Comparison of ENCODE assay signal across 8 cellular contexts in the genomic region with DNA sequence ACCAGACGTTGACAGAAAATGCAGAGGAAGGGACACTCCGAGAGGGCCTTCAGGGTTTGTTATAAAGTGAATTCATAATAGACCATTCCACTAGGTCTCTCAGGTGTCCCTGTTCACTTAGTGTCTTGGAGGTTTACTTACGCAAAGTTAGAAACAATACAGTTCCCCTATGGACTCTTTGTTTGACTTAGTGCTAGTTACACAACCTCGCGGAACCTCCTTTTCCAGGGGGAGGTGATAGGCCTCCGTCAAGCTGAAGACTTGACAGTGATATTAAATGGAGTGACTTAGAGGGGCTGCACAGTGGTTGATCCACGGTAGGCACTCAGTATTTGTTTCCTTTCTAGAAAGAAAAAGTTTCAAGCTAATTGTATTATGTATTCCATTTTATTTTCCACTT. TPM values are rescaled to one million over a fixed set of nuclear protein-coding genes. Genes with fewer than 3 reads are reported as not detected.
DNase-seq lines count a peak whose midpoint lies in the region; ATAC-seq, FAIRE-seq and TF ChIP-seq lines count a peak whose summit lies in the region.

No MANE protein-coding gene starts in this region.

- H3K4me3 ChIP-seq in BJ (ENCODE audit: low read depth, low read length) (peak overlapping the region; percentile 80), Loucy (ENCODE audit: low read length, poor library complexity, severe bottlenecking) (peak overlapping the region; percentile 78), bronchial epithelial cell (ENCODE audit: low read depth, low read length) (peak overlapping the region; percentile 79)

- H3K9me3 ChIP-seq in Loucy (ENCODE audit: insufficient read depth, low read depth, low read length) = no peaks in the 10 kb centered on the region

- H3K36me3 Mint-ChIP-seq in naive thymus-derived CD8-positive, alpha-beta T cell = peaks cover 0 to 40% (median 8%) of the 10 kb centered on the region in 3 donors

- TF ChIP-seq CTCF in BJ (IDR thresholded peaks at IDR 0.05; ENCODE audit: insufficient read depth, low read depth, low read length) = no peak
- TF ChIP-seq CTCF in Loucy (conservative IDR thresholded peaks at IDR 0.05; ENCODE audit: low read length) = no peak
- TF ChIP-seq CTCF in bronchial epithelial cell (IDR thresholded peaks at IDR 0.05; ENCODE audit: insufficient read depth, low read length, severe bottlenecking) = no peak

- H3K9me2 ChIP-seq in Loucy (replicated peaks; ENCODE audit: low read depth, low read length) = no peaks in the 10 kb centered on the region

- peaks cover 25 to 68% (median 64%) of the 10 kb centered on the region in 4 donors for H3K4me1 Mint-ChIP-seq in naive thymus-derived CD8-positive, alpha-beta T cell

- H3K4me3 Mint-ChIP-seq in naive thymus-derived CD8-positive, alpha-beta T cell = peak overlapping the region; percentile 82 to 96 (median 91)

- FAIRE-seq in bronchial epithelial cell (lab: Jason Lieb, UNC) = no peak

- H4K20me1 ChIP-seq in Loucy (ENCODE audit: insufficient read depth, low read length, poor library complexity, severe bottlenecking) = peaks cover 58% of the 10 kb centered on the region

- peaks cover 1% of the 10 kb centered on the region; the same call in 1 of the 2 replicates for H3K36me3 ChIP-seq in BJ (ENCODE audit: control insufficient read depth, insufficient read depth, low read length)
- H3K36me3 ChIP-seq in Loucy (ENCODE audit: insufficient read depth, low read length) = peaks cover 25% of the 10 kb centered on the region
- peaks cover 9% of the 10 kb centered on the region for H3K36me3 ChIP-seq in bronchial epithelial cell (ENCODE audit: control insufficient read depth, insufficient read depth, low read length)

- ATAC-seq in naive thymus-derived CD8-positive, alpha-beta T cell = no peak
- no peak for ATAC-seq in GM21529 (IDR thresholded peaks at IDR 0.05; ENCODE audit: unreplicated experiment)

- POLR2A ChIA-PET in BJ (lab: Charles Lee) = no interaction called here
- POLR2A ChIA-PET in naive thymus-derived CD8-positive, alpha-beta T cell (lab: Charles Lee) = interaction anchor here (3.4 kb wide), 1 partner anchor 102 kb away, joined by 30 read pairs; a partner anchor contains a TSS

- peaks cover 0 to 2% (median 0%) of the 10 kb centered on the region in 9 donors for H3K9me3 Mint-ChIP-seq in naive thymus-derived CD8-positive, alpha-beta T cell

- no peak overlapping the region for H2AFZ ChIP-seq in Loucy (ENCODE audit: low read length)

- H3K27me3 Mint-ChIP-seq in naive thymus-derived CD8-positive, alpha-beta T cell = no peaks in the 10 kb centered on the region

- peak overlapping the region; percentile 96 for H3K4me2 ChIP-seq in Loucy (ENCODE audit: low read depth, low read length, poor library complexity, severe bottlenecking)

- H3F3A ChIP-seq in Loucy (ENCODE audit: low read depth) = no peaks in the 10 kb centered on the region

- DNase-seq in BJ (ENCODE audit: low read depth) (no peak), bronchial epithelial cell (ENCODE audit: low read depth) (no peak), NCI-H1930 (lab: John Stamatoyannopoulos, UW) (no peak), NCI-H2196 treated with DMSO at 0.1 percent for 48 hours (lab: John Stamatoyannopoulos, UW; ENCODE audit: unreplicated experiment) (no peak), cerebellar cortex (ENCODE audit: low spot score) (no peak)
- DNase-seq in naive thymus-derived CD8-positive, alpha-beta T cell = no peak

- peaks cover 58% of the 10 kb centered on the region for H3K4me1 ChIP-seq in Loucy (ENCODE audit: insufficient read depth, low read length, poor library complexity, severe bottlenecking)

- H3K27me3 ChIP-seq in BJ (ENCODE audit: control insufficient read depth, insufficient read depth, low read length) (no peaks in the 10 kb centered on the region), Loucy (ENCODE audit: insufficient read depth, low read length, poor library complexity, severe bottlenecking) (no peaks in the 10 kb centered on the region), bronchial epithelial cell (ENCODE audit: control insufficient read depth, insufficient read depth, low read length) (no peaks in the 10 kb centered on the region)

- H3K27ac Mint-ChIP-seq in naive thymus-derived CD8-positive, alpha-beta T cell = peak overlapping the region; percentile 52 to 100 (median 85)

- H3K9ac ChIP-seq in Loucy (ENCODE audit: low read depth, low read length, poor library complexity, severe bottlenecking) = peak overlapping the region; percentile 88

- peaks cover 90% of the 10 kb centered on the region for H3K79me2 ChIP-seq in Loucy (ENCODE audit: insufficient read depth, low read length)

- CTCF ChIA-PET in BJ (lab: Yijun Ruan, JAX) = interaction anchor here (1.0 kb wide), 1 partner anchor 10 kb away, joined by 3 read pairs; no protein-coding TSS in a partner anchor

RNA-seq across cellular contexts. Expression of a gene that starts 1.3 kb away (rescaled TPM):
- polyA plus RNA-seq in BJ (2011; rRNA removed) = 374 and 413 TPM in 2 replicates
- 272 and 373 TPM in 2 replicates for polyA minus RNA-seq in BJ (2011; rRNA and poly(A)+ RNA removed)
- 382 and 542 TPM in 2 replicates for total RNA-seq in bronchial epithelial cell
- total RNA-seq in naive thymus-derived CD8-positive, alpha-beta T cell = 100 to 1,000 TPM; 103 to 116 TPM
- polyA plus RNA-seq in naive thymus-derived CD8-positive, alpha-beta T cell = 100 to 1,000 TPM; 195 to 216 (median 196) TPM

RNA-seq across cellular contexts. Expression of a gene that starts 1.7 kb away (rescaled TPM):
- 20.6 and 28.6 TPM in 2 replicates for polyA plus RNA-seq in BJ (2011; rRNA removed)
- 6.5 and 12.9 TPM in 2 replicates for polyA minus RNA-seq in BJ (2011; rRNA and poly(A)+ RNA removed)
- 17.8 and 20.3 TPM in 2 replicates for total RNA-seq in bronchial epithelial cell
- 10 to 100 TPM; 16.8 to 20.7 TPM for total RNA-seq in naive thymus-derived CD8-positive, alpha-beta T cell
- 10 to 100 TPM; 10.1 to 18.3 (median 14.3) TPM for polyA plus RNA-seq in naive thymus-derived CD8-positive, alpha-beta T cell

RNA-seq across cellular contexts. Expression of a gene that starts 56.3 kb away (rescaled TPM):
- polyA plus RNA-seq in BJ (2011; rRNA removed) = 23.8 and 29.9 TPM in 2 replicates
- 20.1 and 28.0 TPM in 2 replicates for polyA minus RNA-seq in BJ (2011; rRNA and poly(A)+ RNA removed)
- 0.51 and 6.1 TPM in 2 replicates for total RNA-seq in bronchial epithelial cell
- total RNA-seq in naive thymus-derived CD8-positive, alpha-beta T cell = under 1 TPM; 0.36 to 0.69 TPM
- under 1 TPM; 0.35 to 0.65 (median 0.51) TPM for polyA plus RNA-seq in naive thymus-derived CD8-positive, alpha-beta T cell
